ENCODE assay signal across 16 cellular contexts in the genomic region with DNA sequence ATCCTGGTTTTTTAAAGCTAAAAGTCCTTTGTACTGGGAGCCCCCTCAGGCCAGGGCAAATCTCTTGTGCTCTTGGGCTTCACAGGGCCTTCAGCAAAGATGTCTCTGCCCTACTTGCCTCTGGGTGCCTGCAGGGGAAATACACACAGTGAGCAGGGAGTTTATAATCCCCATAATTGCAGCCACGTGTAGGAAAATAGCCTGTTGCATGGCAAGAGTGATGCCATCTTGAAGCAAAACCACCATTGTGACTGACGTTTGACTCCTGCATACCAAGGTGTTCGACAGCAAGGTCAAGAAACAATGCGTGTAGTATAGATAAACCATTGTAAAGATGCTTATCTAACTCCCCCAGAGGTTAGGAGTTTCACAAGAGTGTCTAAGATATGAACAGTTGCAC. TPM values are rescaled to one million over a fixed set of nuclear protein-coding genes. Genes with fewer than 3 reads are reported as not detected.
DNase-seq lines count a peak whose midpoint lies in the region; ATAC-seq and TF ChIP-seq lines count a peak whose summit lies in the region.
"Had no signal": no experiment of that assay in that cellular context is flagged by ENCODE, and none has a peak within 500 bp of the region (broad histone marks: within the 10 kb centered on the region; RNA-seq: fewer than 3 reads in every experiment).

No MANE protein-coding gene starts in this region.

- no peak overlapping the region for H3K18ac ChIP-seq in H9 (ENCODE audit: insufficient read length, low read depth, low read length)

- TF ChIP-seq CTCF in H9 (conservative IDR thresholded peaks at IDR 0.05) = no peak

- H3K4me2 ChIP-seq in H9 (ENCODE audit: insufficient read depth, insufficient read length, low read length) = no peak overlapping the region

- no peaks in the 10 kb centered on the region for H4K20me1 ChIP-seq in H9 (ENCODE audit: control insufficient read depth, insufficient read depth, insufficient read length)

- H3K4ac ChIP-seq in H9 (ENCODE audit: low read depth, low read length) = no peak overlapping the region

- H2BK20ac ChIP-seq in H9 (ENCODE audit: low read depth, low read length, poor library complexity, severe bottlenecking) = no peak overlapping the region

- H2AK5ac ChIP-seq in H9 (ENCODE audit: insufficient read length, low read length) = no peak overlapping the region

- H3K4me1 ChIP-seq in H9 (ENCODE audit: insufficient read depth, low read length) = no peaks in the 10 kb centered on the region; the same call in 1 of the 2 replicates
- H3K4me1 ChIP-seq: Caco-2 had no signal

- H3K9me3 Mint-ChIP-seq in H9 = no peaks in the 10 kb centered on the region
- H3K9me3 Mint-ChIP-seq: CD4-positive, alpha-beta T cell had no signal

- no peak overlapping the region for H3K23ac ChIP-seq in H9 (ENCODE audit: insufficient read length, low read depth, low read length)

- no peak overlapping the region for H3K9ac ChIP-seq in H9 (ENCODE audit: extremely low read depth, insufficient read length, low read length)

- no peaks in the 10 kb centered on the region for H3K79me2 ChIP-seq in H9 (ENCODE audit: insufficient read depth, low read length)

- no peak overlapping the region for H4K8ac ChIP-seq in H9 (replicated peaks; ENCODE audit: insufficient read length, low read depth, low read length)

- no peaks in the 10 kb centered on the region for H3K79me1 ChIP-seq in H9 (ENCODE audit: insufficient read depth, low read depth, low read length, poor library complexity, severe bottlenecking)

- ATAC-seq in HG02970 (IDR thresholded peaks at IDR 0.05; ENCODE audit: low FRiP score, unreplicated experiment) = no peak
- ATAC-seq: GM12878 had no signal

- no peak overlapping the region for H4K91ac ChIP-seq in H9 (ENCODE audit: insufficient read length, low read depth, low read length)

- H3K4me3 Mint-ChIP-seq in H9 = no peak overlapping the region
- H3K4me3 Mint-ChIP-seq: CD4-positive, alpha-beta T cell had no signal

- H3K23me2 ChIP-seq in H9 (ENCODE audit: insufficient read length, low read depth, low read length, poor library complexity, severe bottlenecking) = no peaks in the 10 kb centered on the region

- H3K27me3 Mint-ChIP-seq in H9 (ENCODE audit: low read depth) = peaks cover 4% of the 10 kb centered on the region; the same call in 1 of the 2 replicates
- H3K27me3 Mint-ChIP-seq: CD4-positive, alpha-beta T cell had no signal

- DNase-seq in GF-D8 (lab: John Stamatoyannopoulos, UW) (peak; percentile 39), H9 (peak; percentile 13), ecto neural progenitor cell (ENCODE audit: low spot score) (peak; percentile 20), mesenteric fat pad (ENCODE audit: low spot score) (peak; percentile 18), DMS79 treated with DMSO at 0.1 percent for 48 hours (lab: John Stamatoyannopoulos, UW) (no peak), ACHN (no peak)
- DNase-seq: AML-193, DMS79, GOT3, H7 had no signal

- no peaks in the 10 kb centered on the region for H3K9me3 ChIP-seq in H9 (ENCODE audit: control insufficient read depth, low read depth, low read length)
- H3K9me3 ChIP-seq: Caco-2 had no signal

- H3K14ac ChIP-seq in H9 (ENCODE audit: insufficient read depth, low read length) = no peak overlapping the region

- H3K27ac Mint-ChIP-seq in H9 = no peak overlapping the region
- H3K27ac Mint-ChIP-seq: CD4-positive, alpha-beta T cell had no signal

- no peak overlapping the region for H3T11ph ChIP-seq in H9 (ENCODE audit: low read length)

- in situ Hi-C loops in ACHN (cut with HindIII; ENCODE audit: low pct_ligation_motif_present, low pct_unique_long_range_greater_than_20kb, low sequenced_read_pairs) = no loop called here

- H4K5ac ChIP-seq in H9 (ENCODE audit: insufficient read length, low read depth, low read length) = no peak overlapping the region

- no peak overlapping the region for H2BK12ac ChIP-seq in H9 (ENCODE audit: insufficient read length, low read depth, low read length)

- no peak overlapping the region for H2AFZ ChIP-seq in H9 (ENCODE audit: low read length)

- peaks cover 13 to 16% of the 10 kb centered on the region in 2 experiments for H3K4me1 Mint-ChIP-seq in H9

- no peak overlapping the region for H3K27ac ChIP-seq in H9 (ENCODE audit: insufficient read length, low read depth, low read length)
- H3K27ac ChIP-seq: C4-2B had no signal

- no peaks in the 10 kb centered on the region for H3K27me3 ChIP-seq in H9 (ENCODE audit: insufficient read depth, low read length)

- H2BK120ac ChIP-seq in H9 (ENCODE audit: low read depth, low read length, poor library complexity, severe bottlenecking) = no peak overlapping the region

- no peak overlapping the region for H2BK5ac ChIP-seq in H9 (ENCODE audit: insufficient read length, low read length)

- H3K56ac ChIP-seq in H9 (ENCODE audit: insufficient read length, low read depth, low read length) = no peak overlapping the region

- H3K36me3 Mint-ChIP-seq in H9 (ENCODE audit: insufficient read depth in 1 of 3, low read depth in 3 of 3) = no peaks in the 10 kb centered on the region

- no peak overlapping the region for H2BK15ac ChIP-seq in H9 (ENCODE audit: low read depth, low read length)

- no CpG with 5 or more reads among the region's 4 CpGs for WGBS in H9 (ENCODE audit: extremely low coverage, insufficient read length, low lambda C conversion rate)

RNA-seq across cellular contexts. Expression of a gene that starts 11.4 kb away (rescaled TPM):
- total RNA-seq in H9 (2021) = not detected in 2 replicates
- total RNA-seq in mesenteric fat pad = not detected
- total RNA-seq: Caco-2; CD4-positive, alpha-beta T cell; GM12878; H7; HT-29 had no signal

RNA-seq across cellular contexts. Expression of a gene that starts 24.5 kb away (rescaled TPM):
- total RNA-seq in H9 (2021) (not detected in 2 replicates), mesenteric fat pad (not detected)
- total RNA-seq: Caco-2; CD4-positive, alpha-beta T cell; H7 had no signal

RNA-seq across cellular contexts. Expression of a gene that starts 37.6 kb away (rescaled TPM):
- total RNA-seq in H9 (2021) (1.3 and 1.6 TPM in 2 replicates), mesenteric fat pad (0.35 TPM)
- total RNA-seq: GM12878, HT-29 had no signal

Comparison
In these comparisons a context has a peak if more than half of its experiments do, and no peak if none do; other contexts are left out.
1. DNase-seq: peak in GF-D8 (single experiment), H9 (single experiment), ecto neural progenitor cell (single experiment) and mesenteric fat pad (single experiment); none in DMS79 treated with DMSO at 0.1 percent for 48 hours (single experiment) and ACHN (single experiment).